Comparison of ENCODE assay signal across 34 cellular contexts in genomic region chr17:9055281-9055680, GRCh38. TPM values are rescaled to one million over a fixed set of nuclear protein-coding genes. Genes with fewer than 3 reads are reported as not detected.
"Had no signal": no experiment of that assay in that cellular context is flagged by ENCODE, and none has a peak within 500 bp of the region (broad histone marks: within the 10 kb centered on the region; RNA-seq: fewer than 3 reads in every experiment).

No MANE protein-coding gene starts in this region.

- H3K36me3 ChIP-seq: adrenal gland, breast epithelium, MG63 had no signal

- H3K27me3 ChIP-seq: adrenal gland, body of pancreas, breast epithelium, MG63 had no signal

- H3K4me3 Mint-ChIP-seq: activated B cell treated with CpG ODN at 0.5 μM for 24 hours; activated CD4-positive, alpha-beta memory T cell treated with anti-CD3 and anti-CD28 coated beads, Interleukin-2, amount 10 ng/mL, durations not matched to agents 7 days and 5 days; activated naive CD4-positive, alpha-beta T cell treated with anti-CD3 and anti-CD28 coated beads for 36 hours; activated T-helper 1 cell treated with anti-CD3 and anti-CD28 coated beads, Interleukin-12 subunit alpha, Interleukin-12 subunit beta, Interleukin-2, Interleukin-4 antibody, amounts not matched to agents 30 ng/mL and 10 ng/mL and 1 ng/mL, durations not matched to agents 14 hours and 24 hours and 36 hours had no signal

- H3K27ac Mint-ChIP-seq: activated B cell treated with CpG ODN at 0.5 μM for 24 hours; activated CD4-positive, alpha-beta memory T cell treated with anti-CD3 and anti-CD28 coated beads, Interleukin-2, amount 10 ng/mL, durations not matched to agents 7 days and 5 days; activated naive CD4-positive, alpha-beta T cell treated with anti-CD3 and anti-CD28 coated beads for 36 hours; activated T-helper 1 cell treated with anti-CD3 and anti-CD28 coated beads, Interleukin-12 subunit alpha, Interleukin-12 subunit beta, Interleukin-2, Interleukin-4 antibody, amounts not matched to agents 30 ng/mL and 10 ng/mL and 1 ng/mL, durations not matched to agents 14 hours and 24 hours and 36 hours had no signal

- H3K4me3 ChIP-seq: adrenal gland, body of pancreas, breast epithelium, MG63 had no signal

- H3K27me3 Mint-ChIP-seq: activated CD4-positive, alpha-beta memory T cell treated with anti-CD3 and anti-CD28 coated beads, Interleukin-2, amount 10 ng/mL, durations not matched to agents 7 days and 5 days had no signal

- H3K4me1 Mint-ChIP-seq: activated B cell treated with CpG ODN at 0.5 μM for 24 hours; activated CD4-positive, alpha-beta memory T cell treated with anti-CD3 and anti-CD28 coated beads, Interleukin-2, amount 10 ng/mL, durations not matched to agents 7 days and 5 days had no signal

- H3K27ac ChIP-seq: adrenal gland, body of pancreas, RWPE1, VCaP had no signal

- ATAC-seq: activated naive CD4-positive, alpha-beta T cell treated with anti-CD3 and anti-CD28 coated beads, Interleukin-2, amount 50 U/mL, for 72 hours; body of pancreas; PC-3; Right ventricle myocardium inferior; SK-N-SH treated with all-trans-retinoic acid at 6 μM for 48 hours had no signal

- DNase-seq: activated B cell treated with CpG ODN at 0.5 μM for 24 hours; activated CD4-positive, alpha-beta memory T cell treated with anti-CD3 and anti-CD28 coated beads, Interleukin-2, amount 10 ng/mL, durations not matched to agents 7 days and 5 days; activated CD4-positive, alpha-beta T cell treated with anti-CD3 and anti-CD28 coated beads for 4 hours; activated CD4-positive, CD25-positive, alpha-beta regulatory T cell treated with anti-CD3 and anti-CD28 coated beads, Interleukin-2, amount 50 U/mL, for 72 hours; activated gamma-delta T cell treated with Interleukin-2 at 50 U/mL for 16 hours; activated naive CD4-positive, alpha-beta T cell treated with anti-CD3 and anti-CD28 coated beads for 36 hours; activated T-cell treated with anti-CD3 and anti-CD28 coated beads, Interleukin-2, amount 50 U/mL, for 1 hour; adrenal gland; body of pancreas; Karpas-422; KBM-7; MG63; NCI-H1048; NCI-H1436 treated with DMSO at 0.1 percent for 48 hours; NCI-H1694 treated with DMSO at 0.1 percent for 48 hours; NCI-H2029; NCI-H345; NCI-H510A; NCI-H526; NCI-H748 treated with DMSO at 0.1 percent for 48 hours; NK-92 treated with Interleukin-12 subunit alpha and Interleukin-12 subunit beta, amount 100 ng/mL, for 24 hours; PC-3; SIG-M5; SW 1271; T-helper 1 cell; T-helper 2 cell; T-helper 9 cell had no signal

- H3K9me3 ChIP-seq: adrenal gland, body of pancreas, breast epithelium, MG63 had no signal

- H3K4me1 ChIP-seq: adrenal gland, body of pancreas, breast epithelium had no signal

- H3K9me3 Mint-ChIP-seq: activated B cell treated with CpG ODN at 0.5 μM for 24 hours; activated CD4-positive, alpha-beta memory T cell treated with anti-CD3 and anti-CD28 coated beads, Interleukin-2, amount 10 ng/mL, durations not matched to agents 7 days and 5 days; activated naive CD4-positive, alpha-beta T cell treated with anti-CD3 and anti-CD28 coated beads for 36 hours; activated T-helper 1 cell treated with anti-CD3 and anti-CD28 coated beads, Interleukin-12 subunit alpha, Interleukin-12 subunit beta, Interleukin-2, Interleukin-4 antibody, amounts not matched to agents 30 ng/mL and 10 ng/mL and 1 ng/mL, durations not matched to agents 14 hours and 24 hours and 36 hours had no signal

RNA-seq across cellular contexts. Expression of gene NTN1, which starts 34.0 kb away (rescaled TPM):
- total RNA-seq: activated CD4-positive, alpha-beta memory T cell treated with anti-CD3 and anti-CD28 coated beads, Interleukin-2, amount 10 ng/mL, durations not matched to agents 7 days and 5 days had no signal
